1 cellular context compared by ENCODE assay signal in the genomic region with DNA sequence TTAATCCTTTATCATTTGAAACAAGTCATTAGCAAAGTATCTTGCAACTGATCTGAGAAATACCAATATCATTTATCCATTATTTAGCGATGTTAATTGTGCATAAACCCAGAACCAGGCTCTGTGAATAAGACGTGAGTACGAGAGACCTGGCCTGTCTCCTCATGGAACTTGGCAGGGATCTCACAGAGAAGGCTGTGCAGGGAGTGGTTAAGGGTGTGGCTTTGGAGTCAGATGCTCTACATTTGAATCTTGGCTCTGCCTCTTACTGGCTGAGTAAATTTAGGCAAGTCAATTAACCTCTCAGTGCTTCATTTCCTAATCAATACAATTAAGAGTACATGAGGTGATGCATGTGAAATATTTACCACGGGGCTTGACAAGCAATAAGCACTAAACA.
TF ChIP-seq lines count a peak whose summit lies in the region.

No MANE protein-coding gene starts in this region.

TF ChIP-seq in K562, 482 proteins besides CTCF, POLR2A, EP300 and RAD21:
- TF ChIP-seq, protein P1, sequence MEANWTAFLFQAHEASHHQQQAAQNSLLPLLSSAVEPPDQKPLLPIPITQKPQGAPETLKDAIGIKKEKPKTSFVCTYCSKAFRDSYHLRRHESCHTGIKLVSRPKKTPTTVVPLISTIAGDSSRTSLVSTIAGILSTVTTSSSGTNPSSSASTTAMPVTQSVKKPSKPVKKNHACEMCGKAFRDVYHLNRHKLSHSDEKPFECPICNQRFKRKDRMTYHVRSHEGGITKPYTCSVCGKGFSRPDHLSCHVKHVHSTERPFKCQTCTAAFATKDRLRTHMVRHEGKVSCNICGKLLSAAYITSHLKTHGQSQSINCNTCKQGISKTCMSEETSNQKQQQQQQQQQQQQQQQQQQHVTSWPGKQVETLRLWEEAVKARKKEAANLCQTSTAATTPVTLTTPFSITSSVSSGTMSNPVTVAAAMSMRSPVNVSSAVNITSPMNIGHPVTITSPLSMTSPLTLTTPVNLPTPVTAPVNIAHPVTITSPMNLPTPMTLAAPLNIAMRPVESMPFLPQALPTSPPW (CRISPR knock-in tag; IDR thresholded peaks at IDR 0.05), result no peak
- TF ChIP-seq NRF1 (conservative IDR thresholded peaks at IDR 0.05 in 1 of 2, IDR thresholded peaks at IDR 0.05 in 1 of 2), result peak; percentile 11 to 32; a peak in 1 of 4 replicates
